In the genomic region with DNA sequence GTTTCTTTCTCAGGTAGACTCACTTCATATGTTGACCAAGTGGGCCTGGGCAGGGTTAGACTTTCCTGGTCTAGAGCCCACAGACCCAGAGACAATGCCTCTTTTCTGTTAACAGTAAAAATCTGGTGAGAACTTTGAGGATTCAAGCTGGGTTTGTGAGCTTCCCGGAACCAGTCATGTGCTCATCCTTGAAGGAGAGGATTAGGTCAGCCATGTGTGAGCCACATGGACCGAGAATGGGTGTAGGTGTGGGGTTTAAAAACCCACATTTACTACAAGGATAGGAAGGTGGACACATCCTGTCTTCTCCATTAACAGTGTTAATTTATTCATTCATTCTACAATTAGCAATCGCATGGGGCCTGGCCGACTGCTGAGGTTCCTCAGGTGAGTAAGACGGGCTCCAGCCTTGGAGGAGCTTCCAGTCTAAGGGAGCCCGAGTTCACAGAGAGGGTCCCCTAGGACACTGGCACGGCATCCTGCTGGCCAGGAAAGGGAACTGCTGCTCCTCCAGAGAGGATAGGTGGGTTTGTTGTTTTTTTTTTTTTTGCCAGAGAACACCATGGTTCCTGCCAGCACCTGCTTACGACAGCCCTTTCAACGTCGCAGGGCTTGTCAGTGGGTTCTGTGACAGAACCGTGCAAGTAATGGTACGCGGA, we compare ENCODE assay signal across 8 cellular contexts.
DNase-seq lines count a peak whose midpoint lies in the region; ATAC-seq and TF ChIP-seq lines count a peak whose summit lies in the region.

No MANE protein-coding gene starts in this region.

- H3K27ac ChIP-seq in heart right ventricle (no peak overlapping the region), aorta (ENCODE audit: low read depth in 1 of 2, low read length in 2 of 2) (no peak overlapping the region)

- ATAC-seq in heart right ventricle (peak in 1 of 8 donors; percentile 6), Right ventricle myocardium superior (ENCODE audit: poor library complexity) (no peak), memory B cell (ENCODE audit: low read depth) (peak; percentile 14), aorta (ENCODE audit: low FRiP score) (peak; percentile 16), HG03139 (IDR thresholded peaks at IDR 0.05; ENCODE audit: unreplicated experiment) (no peak), HG02884 (IDR thresholded peaks at IDR 0.05; ENCODE audit: unreplicated experiment) (no peak)

- peak overlapping the region in 7 of 10 donors; percentile 42 to 67 (median 56) for H3K4me3 ChIP-seq in heart right ventricle
- peak overlapping the region; percentile 62 for H3K4me3 ChIP-seq in choroid plexus epithelial cell (ENCODE audit: low read depth, low read length)
- peak overlapping the region in 1 of 2 donors; percentile 89 for H3K4me3 ChIP-seq in aorta (ENCODE audit: low read length in 2 of 2)

- no peaks in the 10 kb centered on the region for H3K9me3 ChIP-seq in heart right ventricle
- no peaks in the 10 kb centered on the region for H3K9me3 ChIP-seq in aorta (ENCODE audit: control insufficient read depth, low read length)

- intact Hi-C loops in heart right ventricle (cut with DNase I) (no loop called here), Right ventricle myocardium superior (cut with DNase I) (no loop called here), aorta (cut with DNase I) (loop anchor here in 1 of 2 donors (2.0 kb wide), 1 partner anchor 69 kb away; the partner anchor contains the start of gene SQOR)

- peaks cover 10% of the 10 kb centered on the region for H3K4me1 Mint-ChIP-seq in memory B cell

- H3K9me3 Mint-ChIP-seq in memory B cell, result no peaks in the 10 kb centered on the region

- no peaks in the 10 kb centered on the region for H3K36me3 ChIP-seq in heart right ventricle
- H3K36me3 ChIP-seq in aorta (ENCODE audit: control insufficient read depth in 1 of 2, insufficient read depth in 2 of 2, low read length in 1 of 2), result no peaks in the 10 kb centered on the region

- WGBS in heart right ventricle, 2 donors, result 48 to 50% methylated on average over 13 of the region's 13 CpGs
- 50 to 51% methylated on average over 12 to 13 of the region's 13 CpGs for WGBS in aorta, 2 donors

- H3K27ac Mint-ChIP-seq in memory B cell, result no peak overlapping the region

- peaks cover 2% of the 10 kb centered on the region for H3K36me3 Mint-ChIP-seq in memory B cell

- H3K27me3 ChIP-seq in heart right ventricle (peaks cover 0 to 12% (median 6%) of the 10 kb centered on the region in 7 donors), aorta (ENCODE audit: control insufficient read depth in 1 of 2, insufficient read depth in 2 of 2, low read length in 1 of 2) (no peaks in the 10 kb centered on the region)

- H3K4me1 ChIP-seq in heart right ventricle (peaks cover 0 to 18% (median 6%) of the 10 kb centered on the region in 9 donors), aorta (ENCODE audit: control insufficient read depth in 1 of 2, insufficient read depth in 2 of 2, low read length in 2 of 2) (no peaks in the 10 kb centered on the region)

- DNase-seq in heart right ventricle (no peak), Right ventricle myocardium superior (no peak), choroid plexus epithelial cell (ENCODE audit: low read depth) (peak; percentile 4), memory B cell (ENCODE audit: low spot score in 2 of 2) (no peak), aorta (no peak), occipital lobe (lab: John Stamatoyannopoulos, UW) (no peak)

- TF ChIP-seq CTCF in heart right ventricle (IDR thresholded peaks at IDR 0.05), result peak in 1 of 9 donors; percentile 6
- peak; percentile 27 for TF ChIP-seq CTCF in choroid plexus epithelial cell (conservative IDR thresholded peaks at IDR 0.05; ENCODE audit: low read depth, low read length)

- H3K27me3 Mint-ChIP-seq in memory B cell, result peaks cover 3% of the 10 kb centered on the region

- peak overlapping the region; percentile 72 for H3K4me3 Mint-ChIP-seq in memory B cell

Comparison
In these comparisons a context has a peak if more than half of its experiments do, and no peak if none do; other contexts are left out.
1. ATAC-seq: peak in memory B cell (single experiment) and aorta (single experiment); none in Right ventricle myocardium superior (single experiment), HG03139 (single experiment) and HG02884 (single experiment).